ENCODE assay signal across 1 cellular context in genomic region chr5:119522841-119523240, GRCh38.
TF ChIP-seq lines count a peak whose summit lies in the region.

No MANE protein-coding gene starts in this region.

TF ChIP-seq in HepG2, 621 proteins besides CTCF, POLR2A, EP300 and RAD21 (continued from another document):
- TF ChIP-seq BCLAF1 (IDR thresholded peaks at IDR 0.05) (no peak), PBX2 (CRISPR knock-in tag; IDR thresholded peaks at IDR 0.05) (no peak), HNRNPLL (IDR thresholded peaks at IDR 0.05; ENCODE audit: low read depth, low read length, poor library complexity, severe bottlenecking) (no peak), DMAP1 (CRISPR knock-in tag; IDR thresholded peaks at IDR 0.05) (no peak), SAFB2 (CRISPR knock-in tag; IDR thresholded peaks at IDR 0.05; ENCODE audit: borderline replicate concordance, low read depth) (no peak), ZNF792 (CRISPR knock-in tag; IDR thresholded peaks at IDR 0.05) (no peak), ZNF12 (CRISPR knock-in tag; IDR thresholded peaks at IDR 0.05) (no peak), RERE (CRISPR knock-in tag; IDR thresholded peaks at IDR 0.05; ENCODE audit: low read depth) (no peak), ARID5B (CRISPR knock-in tag; IDR thresholded peaks at IDR 0.05) (peak; percentile 70), SP4 (CRISPR knock-in tag; IDR thresholded peaks at IDR 0.05) (no peak), ZNF468 (CRISPR knock-in tag; IDR thresholded peaks at IDR 0.05) (no peak), PRDM10 (CRISPR knock-in tag; IDR thresholded peaks at IDR 0.05; ENCODE audit: low read depth) (no peak)
